18 cellular contexts compared by ENCODE assay signal in the genomic region with DNA sequence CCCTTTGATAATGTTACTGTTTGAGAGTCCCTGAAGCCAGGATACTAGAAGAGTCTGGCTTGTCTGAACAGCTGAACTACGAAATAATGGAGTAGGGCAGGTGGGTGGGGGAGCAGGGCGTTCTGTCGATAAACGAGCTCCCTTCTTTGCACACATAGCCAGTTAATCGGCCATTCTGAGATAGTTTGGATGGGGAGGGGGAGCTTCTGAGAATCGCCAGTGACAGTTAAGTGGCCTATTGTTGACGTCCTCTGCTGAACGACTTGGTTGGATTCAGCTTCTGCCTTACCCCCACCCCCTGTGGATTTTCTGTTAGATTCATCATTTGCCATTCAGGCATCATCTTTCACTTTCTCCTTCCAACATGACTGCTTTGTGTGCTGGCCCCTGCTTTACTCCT. TPM values are rescaled to one million over a fixed set of nuclear protein-coding genes. Genes with fewer than 3 reads are reported as not detected.
A peak's percentile ranks its signal among the peaks of the same experiment; 100 is the strongest.
DNase-seq lines count a peak whose midpoint lies in the region; ATAC-seq, FAIRE-seq and TF ChIP-seq lines count a peak whose summit lies in the region.
"Had no signal": no experiment of that assay in that cellular context is flagged by ENCODE, and none has a peak within 500 bp of the region (broad histone marks: within the 10 kb centered on the region; RNA-seq: fewer than 3 reads in every experiment).

No MANE protein-coding gene starts in this region.

- peaks cover 23% of the 10 kb centered on the region for H3K4me1 Mint-ChIP-seq in osteocyte (ENCODE audit: unreplicated experiment)

- no peaks in the 10 kb centered on the region for H3K23me2 ChIP-seq in H1 (ENCODE audit: low read depth, low read length)

- no peak overlapping the region for H2BK5ac ChIP-seq in H1 (ENCODE audit: low read depth, low read length)

- no TSS peak for BruUV-seq in OCI-LY7 (replicated peaks; lab: Mats Ljungman, UMichigan)

- H3K4me2 ChIP-seq in H1 (ENCODE audit: insufficient read depth in 1 of 2, low read depth in 2 of 2, low read length in 2 of 2): peak overlapping the region; percentile 16 to 34; a peak in 2 of 4 replicates
- H3K4me2 ChIP-seq in OCI-LY7 (ENCODE audit: low read length): no peak overlapping the region

- peak overlapping the region; percentile 16 for H4K5ac ChIP-seq in H1 (ENCODE audit: insufficient read length, low read depth, low read length)

- 59% methylated on average over 7 of the region's 8 CpGs; no CpG with 5 or more reads in 1 of the 2 experiments for WGBS in H1 (ENCODE audit: extremely low coverage in 1 of 2, insufficient coverage in 1 of 2, insufficient read length in 1 of 2, insufficient replicate concordance in 2 of 2, low coverage in 1 of 2, low lambda C conversion rate in 2 of 2, missing lambda C conversion rate in 1 of 2), 2 experiments

- 0 out of 2 replicates have a peak overlapping the region, but pooled peaks have one; percentile 21 for H2AFZ ChIP-seq in H1 (ENCODE audit: low read length)
- H2AFZ ChIP-seq in OCI-LY7 (ENCODE audit: low read length): no peak overlapping the region

- TF ChIP-seq POLR2A in H1 (IDR thresholded peaks at IDR 0.05; ENCODE audit: control extremely low read depth in 1 of 2, low read depth in 2 of 2, low read length in 2 of 2): no peak

- intact Hi-C loops in OCI-LY7 (cut with micrococcal nuclease; ENCODE audit: unreplicated experiment): no loop called here

- H3K23ac ChIP-seq in H1 (ENCODE audit: insufficient read length): no peak overlapping the region

- CTCF ChIA-PET in H1 (lab: Charles Lee; ENCODE audit: partially characterized antibody): interaction anchor here (1.4 to 3.0 kb wide), 3 partner anchors 8 to 67 kb away, joined by 3 to 12 read pairs (median 4); a partner anchor contains a TSS
- CTCF ChIA-PET in OCI-LY7 (lab: Charles Lee; ENCODE audit: unreplicated experiment): no interaction called here

- H3K79me1 ChIP-seq in H1 (ENCODE audit: low read depth, low read length): no peaks in the 10 kb centered on the region

- no peak overlapping the region for H3K4me3 Mint-ChIP-seq in osteocyte (ENCODE audit: unreplicated experiment)

- no peak overlapping the region for H4K8ac ChIP-seq in H1 (ENCODE audit: extremely low read depth, insufficient read depth, low read length)

- no peak overlapping the region for H2BK12ac ChIP-seq in H1 (ENCODE audit: low read depth, low read length)

- no peak overlapping the region for H4K91ac ChIP-seq in H1 (replicated peaks; ENCODE audit: insufficient read length, low read length)

- FAIRE-seq in H1 (lab: Jason Lieb, UNC): no peak
- FAIRE-seq: bronchial epithelial cell, keratinocyte had no signal

- no peak for ATAC-seq in SK-N-SH treated with all-trans-retinoic acid at 6 μM for 48 hours

- H2BK120ac ChIP-seq in H1 (replicated peaks; ENCODE audit: low read depth, low read length): no peak overlapping the region

- H3K27ac ChIP-seq in H1 (ENCODE audit: low read depth, low read length): no peak overlapping the region; the same call in 1 of the 2 replicates
- no peak overlapping the region for H3K27ac ChIP-seq in OCI-LY7 (ENCODE audit: low read depth, low read length, poor library complexity, severe bottlenecking)
- H3K27ac ChIP-seq: upper lobe of left lung, VCaP had no signal

- DNase-seq in LHCN-M2 (ENCODE audit: low read depth) (peak; percentile 44), NCI-H2227 treated with DMSO at 0.1 percent for 48 hours (lab: John Stamatoyannopoulos, UW) (peak; percentile 92), H1 (ENCODE audit: low read depth in 1 of 2, low spot score in 2 of 2) (no peak), osteocyte (ENCODE audit: extremely low spot score, unreplicated experiment) (no peak), Ammon's horn (ENCODE audit: low spot score) (no peak), OCI-LY7 (ENCODE audit: low spot score) (no peak)
- DNase-seq in activated T-cell treated with anti-CD3 and anti-CD28 coated beads, Interleukin-2, amount 50 U/mL, for 48 hours: no peak
- DNase-seq: activated naive CD4-positive, alpha-beta T cell treated with Interleukin-2 at 50 U/mL for 16 hours; GOT3; stimulated activated CD4-positive, alpha-beta T cell treated with anti-CD3 and anti-CD28 coated beads, Interleukin-1b, Interleukin-23, amount 100 ng/mL, for 48 hours; stimulated activated CD8-positive, alpha-beta memory T cell treated with anti-CD3 and anti-CD28 coated beads, Interleukin-4, amount 100 ng/mL, for 48 hours; upper lobe of left lung had no signal

- peak overlapping the region; percentile 42 for H3K27ac Mint-ChIP-seq in osteocyte (ENCODE audit: unreplicated experiment)

- no peak overlapping the region; the same call in 1 of the 2 replicates for H2BK20ac ChIP-seq in H1 (ENCODE audit: low read length)

- POLR2A ChIA-PET in H1 (lab: Charles Lee; ENCODE audit: partially characterized antibody) (interaction anchor here (0.6 to 1.6 kb wide), 3 partner anchors 11 to 52 kb away, joined by 3 to 4 read pairs (median 3); a partner anchor contains a TSS), OCI-LY7 (lab: Charles Lee) (interaction anchor here (0.8 to 1.3 kb wide), 2 partner anchors 12 to 128 kb away, joined by 3 to 4 read pairs; no protein-coding TSS in a partner anchor)

- H2BK15ac ChIP-seq in H1 (ENCODE audit: low read length): no peak overlapping the region

- H3K9ac ChIP-seq in H1 (replicated peaks in 1 of 4; ENCODE audit: extremely low read depth in 1 of 4, low read depth in 3 of 4, low read length in 3 of 4): no peak overlapping the region

- H3K9me2 ChIP-seq in OCI-LY7 (ENCODE audit: insufficient read depth, low read length): no peaks in the 10 kb centered on the region

- TF ChIP-seq RAD21 in H1 (IDR thresholded peaks at IDR 0.05 in 1 of 2, conservative IDR thresholded peaks at IDR 0.05 in 1 of 2; ENCODE audit: low read depth in 2 of 2, low read length in 2 of 2): no peak

- no peaks in the 10 kb centered on the region for H4K20me1 ChIP-seq in H1 (replicated peaks in 1 of 2; ENCODE audit: control insufficient read depth in 1 of 2, insufficient read depth in 2 of 2, low read length in 2 of 2)
- no peaks in the 10 kb centered on the region for H4K20me1 ChIP-seq in OCI-LY7 (ENCODE audit: insufficient read depth, low read length)

- TF ChIP-seq EP300 in H1 (IDR thresholded peaks at IDR 0.05; ENCODE audit: borderline replicate concordance in 1 of 2, low read depth in 2 of 2, low read length in 2 of 2): no peak

- H3K4me1 ChIP-seq in H1 (replicated peaks in 1 of 4; ENCODE audit: control insufficient read depth in 3 of 4, insufficient read depth in 4 of 4, low read length in 3 of 4) (peaks cover 2 to 7% (median 3%) of the 10 kb centered on the region in 4 experiments), OCI-LY7 (ENCODE audit: insufficient read depth, low read length, poor library complexity, severe bottlenecking) (no peaks in the 10 kb centered on the region)
- H3K4me1 ChIP-seq: upper lobe of left lung had no signal

- H3K36me3 ChIP-seq in H1 (ENCODE audit: control insufficient read depth in 2 of 4, insufficient read depth in 4 of 4, low read length in 3 of 4) (no peaks in the 10 kb centered on the region), OCI-LY7 (ENCODE audit: insufficient read depth, low read length) (no peaks in the 10 kb centered on the region)
- H3K36me3 ChIP-seq: upper lobe of left lung had no signal

- H3K56ac ChIP-seq in H1 (replicated peaks; ENCODE audit: insufficient read length, low read depth, low read length): no peak overlapping the region

- H3K4me3 ChIP-seq in H1 (ENCODE audit: extremely low read depth in 1 of 4, insufficient read depth in 2 of 4, low read depth in 3 of 4, low read length in 4 of 4): peak overlapping the region in 1 of 4 experiments; percentile 10; a peak in 2 of 8 replicates
- no peak overlapping the region for H3K4me3 ChIP-seq in OCI-LY7 (ENCODE audit: low read depth, low read length, poor library complexity, severe bottlenecking)
- H3K4me3 ChIP-seq: upper lobe of left lung had no signal

- H3K9me3 Mint-ChIP-seq in osteocyte (ENCODE audit: unreplicated experiment): peaks cover 3% of the 10 kb centered on the region

- no peak overlapping the region for H3K14ac ChIP-seq in H1 (ENCODE audit: insufficient read length)

- no peak overlapping the region for H3K4ac ChIP-seq in H1 (replicated peaks; ENCODE audit: insufficient read length, low read depth, low read length)

- H3K36me3 Mint-ChIP-seq in osteocyte (ENCODE audit: unreplicated experiment): no peaks in the 10 kb centered on the region

- H3K9me3 ChIP-seq in H1 (ENCODE audit: insufficient read depth in 2 of 2, low read depth in 1 of 2, low read length in 1 of 2) (no peaks in the 10 kb centered on the region), OCI-LY7 (ENCODE audit: low read length) (no peaks in the 10 kb centered on the region)
- H3K9me3 ChIP-seq: upper lobe of left lung had no signal

- H3K18ac ChIP-seq in H1 (ENCODE audit: extremely low read depth, low read length): no peak overlapping the region

- H2AK5ac ChIP-seq in H1 (ENCODE audit: low read depth, low read length): no peak overlapping the region

- TF ChIP-seq CTCF in H1 (IDR thresholded peaks at IDR 0.05; ENCODE audit: control extremely low read depth in 1 of 3, insufficient read depth in 1 of 3, low read depth in 1 of 3, low read length in 3 of 3) (no peak), osteocyte (IDR thresholded peaks at IDR 0.05) (no peak), OCI-LY7 (conservative IDR thresholded peaks at IDR 0.05; ENCODE audit: low read length) (no peak)

- H3K27me3 Mint-ChIP-seq in osteocyte (ENCODE audit: unreplicated experiment): no peaks in the 10 kb centered on the region

- H3K79me2 ChIP-seq in H1 (ENCODE audit: control insufficient read depth in 1 of 2, insufficient read depth in 2 of 2, low read length in 2 of 2) (no peaks in the 10 kb centered on the region), OCI-LY7 (ENCODE audit: insufficient read depth, low read depth, low read length) (no peaks in the 10 kb centered on the region)

- no peaks in the 10 kb centered on the region for H3K27me3 ChIP-seq in H1 (replicated peaks in 1 of 4; ENCODE audit: control insufficient read depth in 3 of 4, extremely low read depth in 1 of 4, insufficient read depth in 3 of 4, low read length in 3 of 4)
- H3K27me3 ChIP-seq: upper lobe of left lung had no signal

RNA-seq across cellular contexts. Expression of a gene that starts 0.5 kb away (rescaled TPM):
- total RNA-seq in LHCN-M2 (2014; rRNA removed) (0.06 TPM in 1 of 2 replicates, not detected in the other), osteocyte (0.51 TPM in 1 of 2 replicates, not detected in the other), OCI-LY7 (2022) (not detected in 2 replicates)
- polyA plus RNA-seq in LHCN-M2 (2012): 1.4 TPM
- not detected in 2 replicates for total RNA-seq in H1 (2021; fragmentation: NEBNext Ultra II Directional; extraction: Animal tissue kit (Norgen Biotek cat#: 25700))
- 0.12 TPM in 1 of 2 replicates, not detected in the other for polyA plus RNA-seq in H1 (2011; rRNA removed)
- polyA plus RNA-seq in H1 (2011; cell fraction: cytosol; rRNA removed): not detected
- polyA plus RNA-seq in H1 (2011; cell fraction: nucleus; rRNA removed): 0.20 TPM
- polyA plus RNA-seq in H1 (2012, experiment 1 of 2): not detected in 4 replicates
- not detected for polyA plus RNA-seq in H1 (2012, experiment 2 of 2)
- polyA plus RNA-seq in H1 (2013, experiment 1 of 2): not detected
- polyA plus RNA-seq in H1 (2013, experiment 2 of 2): not detected
- polyA minus RNA-seq in H1 (2011; rRNA and poly(A)+ RNA removed): not detected in 2 replicates
- polyA minus RNA-seq in H1 (2011; cell fraction: cytosol; rRNA and poly(A)+ RNA removed): not detected
- polyA minus RNA-seq in H1 (2011; cell fraction: nucleus; rRNA and poly(A)+ RNA removed): not detected
- total RNA-seq in OCI-LY7 (2014; rRNA removed; shearing (Covaris generic)): not detected in 2 replicates
- total RNA-seq: bronchial epithelial cell, G401, mononuclear cell, upper lobe of left lung had no signal

RNA-seq across cellular contexts. Expression of a gene that starts 35.2 kb away (rescaled TPM):
- total RNA-seq in LHCN-M2 (2014; rRNA removed) (0.23 TPM in 1 of 2 replicates, not detected in the other), osteocyte (not detected in 2 replicates), OCI-LY7 (2022) (not detected in 2 replicates)
- polyA plus RNA-seq in LHCN-M2 (2012): 0.28 TPM
- not detected in 2 replicates for total RNA-seq in H1 (2021; fragmentation: NEBNext Ultra II Directional; extraction: Animal tissue kit (Norgen Biotek cat#: 25700))
- 0.06 TPM in 1 of 2 replicates, not detected in the other for polyA plus RNA-seq in H1 (2011; rRNA removed)
- not detected for polyA plus RNA-seq in H1 (2011; cell fraction: cytosol; rRNA removed)
- polyA plus RNA-seq in H1 (2011; cell fraction: nucleus; rRNA removed): not detected
- not detected in 4 replicates for polyA plus RNA-seq in H1 (2012, experiment 1 of 2)
- polyA plus RNA-seq in H1 (2012, experiment 2 of 2): not detected
- not detected for polyA plus RNA-seq in H1 (2013, experiment 1 of 2)
- polyA plus RNA-seq in H1 (2013, experiment 2 of 2): not detected
- polyA minus RNA-seq in H1 (2011; rRNA and poly(A)+ RNA removed): not detected in 2 replicates
- polyA minus RNA-seq in H1 (2011; cell fraction: cytosol; rRNA and poly(A)+ RNA removed): not detected
- not detected for polyA minus RNA-seq in H1 (2011; cell fraction: nucleus; rRNA and poly(A)+ RNA removed)
- not detected in 2 replicates for total RNA-seq in OCI-LY7 (2014; rRNA removed; shearing (Covaris generic))
- total RNA-seq: bronchial epithelial cell, G401, mononuclear cell had no signal
- polyA plus RNA-seq: keratinocyte had no signal

RNA-seq across cellular contexts. Expression of a gene that starts 52.1 kb away (rescaled TPM):
- total RNA-seq in LHCN-M2 (2014; rRNA removed): 90.5 and 118 TPM in 2 replicates
- 238 TPM for polyA plus RNA-seq in LHCN-M2 (2012)
- total RNA-seq in H1 (2021; fragmentation: NEBNext Ultra II Directional; extraction: Animal tissue kit (Norgen Biotek cat#: 25700)): not detected in 2 replicates
- 0.03 TPM in 1 of 2 replicates, not detected in the other for polyA plus RNA-seq in H1 (2011; rRNA removed)
- not detected for polyA plus RNA-seq in H1 (2011; cell fraction: cytosol; rRNA removed)
- 0.03 TPM for polyA plus RNA-seq in H1 (2011; cell fraction: nucleus; rRNA removed)
- 0.29 TPM in 1 of 4 replicates, not detected in the others for polyA plus RNA-seq in H1 (2012, experiment 1 of 2)
- polyA plus RNA-seq in H1 (2012, experiment 2 of 2): not detected
- 0.08 TPM for polyA plus RNA-seq in H1 (2013, experiment 1 of 2)
- polyA plus RNA-seq in H1 (2013, experiment 2 of 2): 0.09 TPM
- polyA minus RNA-seq in H1 (2011; rRNA and poly(A)+ RNA removed): not detected in 2 replicates
- polyA minus RNA-seq in H1 (2011; cell fraction: cytosol; rRNA and poly(A)+ RNA removed): not detected
- polyA minus RNA-seq in H1 (2011; cell fraction: nucleus; rRNA and poly(A)+ RNA removed): not detected
- total RNA-seq in osteocyte: 23.6 and 24.7 TPM in 2 replicates
- not detected in 2 replicates for total RNA-seq in OCI-LY7 (2014; rRNA removed; shearing (Covaris generic))
- not detected in 2 replicates for total RNA-seq in OCI-LY7 (2022)
- total RNA-seq: G401 had no signal

Comparison
In these comparisons a context has a peak if more than half of its experiments do, and no peak if none do; other contexts are left out.
1. DNase-seq: peak in LHCN-M2 (single experiment) and NCI-H2227 treated with DMSO at 0.1 percent for 48 hours (single experiment); none in H1 (0 of 2), osteocyte (single experiment), activated T-cell treated with anti-CD3 and anti-CD28 coated beads, Interleukin-2, amount 50 U/mL, for 48 hours (0 of 2), Ammon's horn (single experiment) and OCI-LY7 (single experiment).
2. RNA of a gene that starts 52.1 kb away (total RNA-seq): 90.5 to 118 TPM in LHCN-M2 and 23.6 to 24.7 TPM in osteocyte; not detected in H1 and not detected in OCI-LY7; every median in the first group is over 10 times any median in the second.